8 cellular contexts compared by ENCODE assay signal in genomic region chr1:77759090-77760028, GRCh38. TPM values are rescaled to one million over a fixed set of nuclear protein-coding genes. Genes with fewer than 3 reads are reported as not detected.
DNase-seq lines count a peak whose midpoint lies in the region; ATAC-seq, FAIRE-seq and TF ChIP-seq lines count a peak whose summit lies in the region.

TSS of gene USP33 (minus strand) at chr1:77759852. CDS start at chr1:77741697, 18,155 bp downstream.

- FAIRE-seq in GM12891 (lab: Jason Lieb, UNC): peak; percentile 90

- H3K4me1 ChIP-seq in adrenal gland (replicated peaks in 1 of 2) (peaks cover 22 to 43% of the 10 kb centered on the region in 2 donors), prostate gland (replicated peaks) (no peaks in the 10 kb centered on the region), urinary bladder (ENCODE audit: insufficient read depth) (peaks cover 2% of the 10 kb centered on the region)

- peak within 1 kb of the TSS; percentile 75 to 91 (median 84) for H3K4me3 ChIP-seq in adrenal gland
- peak within 1 kb of the TSS; percentile 85 to 98 for H3K4me3 ChIP-seq in prostate gland
- H3K4me3 ChIP-seq in urinary bladder (ENCODE audit: low read depth, low read length): peak within 1 kb of the TSS; percentile 99

- 0 to 1% (median 1%) methylated on average over 18 to 79 of the region's 79 CpGs for WGBS in adrenal gland, 4 donors
- WGBS in prostate gland: under 1% methylated on average over 68 of the region's 79 CpGs
- under 1% methylated on average over 79 of the region's 79 CpGs for WGBS in urinary bladder

- H3K36me3 ChIP-seq in adrenal gland (replicated peaks in 1 of 2): no peaks in the 10 kb centered on the region
- H3K36me3 ChIP-seq in prostate gland: no peaks in the 10 kb centered on the region
- no peaks in the 10 kb centered on the region for H3K36me3 ChIP-seq in urinary bladder (ENCODE audit: insufficient read depth)

- peak; percentile 53; the same call in 1 of the 2 replicates for TF ChIP-seq POLR2A in GM12891 (IDR thresholded peaks at IDR 0.05; ENCODE audit: low read depth, low read length)
- TF ChIP-seq POLR2A in adrenal gland (IDR thresholded peaks at IDR 0.05): peak; percentile 62 to 96
- TF ChIP-seq POLR2A in prostate gland (IDR thresholded peaks at IDR 0.05): peak; percentile 91

- no peaks in the 10 kb centered on the region for H3K27me3 ChIP-seq in adrenal gland
- H3K27me3 ChIP-seq in prostate gland (replicated peaks; ENCODE audit: insufficient read depth): no peaks in the 10 kb centered on the region

- peak in 1 of 6 experiments; percentile 1 for TF ChIP-seq CTCF in adrenal gland (IDR thresholded peaks at IDR 0.05)
- no peak for TF ChIP-seq CTCF in prostate gland (IDR thresholded peaks at IDR 0.05)

- ATAC-seq in HG02642 (IDR thresholded peaks at IDR 0.05; ENCODE audit: poor library complexity, unreplicated experiment): peak; percentile 98
- ATAC-seq in left cardiac atrium: peak; percentile 99

- intact Hi-C loops in T-helper 1 cell treated with Interleukin-12 subunit alpha and Interleukin-12 subunit beta and Interleukin-4 antibody, amounts not matched to agents 30 ng/mL and 1 ng/mL, for 36 hours (cut with micrococcal nuclease): loop anchor here (1.0 to 5.0 kb wide), 9 partner anchors 21 to 1973 kb away; partner anchors contain the start of genes DNAJB4, FUBP1, IFI44L and PIGK
- intact Hi-C loops in adrenal gland (cut with DNase I): no loop called here
- intact Hi-C loops in left cardiac atrium (cut with DNase I): no loop called here
- intact Hi-C loops in prostate gland (cut with DNase I): loop anchor here (10.0 kb wide), 1 partner anchor 125 kb away; the partner anchor contains the start of gene NEXN

- DNase-seq in GM12891 (ENCODE audit: insufficient read length, low spot score): peak; percentile 78
- peak; percentile 86 for DNase-seq in NCI-H1105 treated with DMSO at 0.1 percent for 48 hours (lab: John Stamatoyannopoulos, UW)
- peak; percentile 86 to 92 (median 90) for DNase-seq in adrenal gland
- DNase-seq in left cardiac atrium: peak; percentile 92
- peak; percentile 88 for DNase-seq in prostate gland (ENCODE audit: low spot score)

- H3K27ac ChIP-seq in adrenal gland (peak within 1 kb of the TSS; percentile 80 to 95 (median 94)), prostate gland (peak within 1 kb of the TSS; percentile 90 to 92), urinary bladder (ENCODE audit: low read depth) (peak within 1 kb of the TSS; percentile 86)

- H3K9me3 ChIP-seq in adrenal gland (replicated peaks in 1 of 3) (no peaks in the 10 kb centered on the region), prostate gland (no peaks in the 10 kb centered on the region)

TF ChIP-seq in GM12891, 5 proteins besides CTCF, POLR2A, EP300 and RAD21:
- TF ChIP-seq POU2F2 (IDR thresholded peaks at IDR 0.05; ENCODE audit: low read depth, low read length) (no peak; the same call in 1 of the 2 replicates), SPI1 (IDR thresholded peaks at IDR 0.05; ENCODE audit: low read depth, low read length) (no peak), POLR2AphosphoS5 (IDR thresholded peaks at IDR 0.05; ENCODE audit: low read depth, low read length) (no peak), TAF1 (IDR thresholded peaks at IDR 0.05; ENCODE audit: low read depth, low read length) (0 out of 2 replicates have a peak, but pooled peaks have one; percentile 32)

RNA-seq across cellular contexts. Expression of gene USP33, which starts in this region (rescaled TPM):
- 12.8 TPM for polyA plus RNA-seq in GM12891 (2012; ENCODE audit: low read depth, missing spikeins)
- total RNA-seq in T-helper 1 cell treated with Interleukin-12 subunit alpha and Interleukin-12 subunit beta and Interleukin-4 antibody, amounts not matched to agents 30 ng/mL and 1 ng/mL, for 36 hours: 55.1 and 64.2 TPM in 2 replicates
- 10 to 100 TPM; 46.8 to 95.7 (median 69.2) TPM for total RNA-seq in adrenal gland
- 10 to 100 TPM; 29.6 to 65.6 (median 34.6) TPM for polyA plus RNA-seq in adrenal gland
- total RNA-seq in left cardiac atrium: 10 to 100 TPM; 32.5 to 36.1 TPM
- 10 to 100 TPM; 46.2 to 49.9 TPM for total RNA-seq in prostate gland
- total RNA-seq in urinary bladder: 193 TPM
- polyA plus RNA-seq in urinary bladder: 26.9 TPM

Comparison
In these comparisons a context has a peak if more than half of its experiments do, and no peak if none do; other contexts are left out.
1. Peak in every context shown above with its lines: DNase-seq, ATAC-seq, H3K4me3 ChIP-seq and H3K27ac ChIP-seq.
2. intact Hi-C loops: an anchor here in T-helper 1 cell treated with Interleukin-12 subunit alpha and Interleukin-12 subunit beta and Interleukin-4 antibody, amounts not matched to agents 30 ng/mL and 1 ng/mL, for 36 hours (1.0 to 5.0 kb wide) and prostate gland (10.0 kb wide); none called in adrenal gland and left cardiac atrium.